In genomic region chr10:110208614-110209398, GRCh38 we compare ENCODE assay signal across 8 cellular contexts. TPM values are rescaled to one million over a fixed set of nuclear protein-coding genes. Genes with fewer than 3 reads are reported as not detected.
DNase-seq lines count a peak whose midpoint lies in the region; ATAC-seq, FAIRE-seq and TF ChIP-seq lines count a peak whose summit lies in the region.

No MANE protein-coding gene starts in this region.

- peaks cover 39% of the 10 kb centered on the region for H3K4me1 Mint-ChIP-seq in activated CD8-positive, alpha-beta T cell treated with anti-CD3 and anti-CD28 coated beads for 36 hours (ENCODE audit: low read depth)
- H3K4me1 Mint-ChIP-seq in naive B cell = peaks cover 46 to 68% (median 58%) of the 10 kb centered on the region in 3 donors

- no peaks in the 10 kb centered on the region for H3K9me3 Mint-ChIP-seq in activated CD8-positive, alpha-beta T cell treated with anti-CD3 and anti-CD28 coated beads for 36 hours
- H3K9me3 Mint-ChIP-seq in naive B cell = peaks cover 0 to 2% (median 0%) of the 10 kb centered on the region in 7 donors

- TF ChIP-seq CTCF in DND-41 (IDR thresholded peaks at IDR 0.05; ENCODE audit: borderline replicate concordance, extremely low read depth, low read length, poor library complexity, severe bottlenecking) (no peak), KMS-11 (conservative IDR thresholded peaks at IDR 0.05; ENCODE audit: low read depth, low read length) (no peak), esophagus muscularis mucosa (IDR thresholded peaks at IDR 0.05) (peak; percentile 23 to 33 (median 32)), uterus (IDR thresholded peaks at IDR 0.05) (peak in 1 of 4 experiments; percentile 23)
- no peak for TF ChIP-seq CTCF in activated CD8-positive, alpha-beta T cell treated with anti-CD3 and anti-CD28 coated beads for 36 hours (IDR thresholded peaks at IDR 0.05)

- WGBS in esophagus muscularis mucosa = under 1% methylated on average over 28 of the region's 44 CpGs

- no peaks in the 10 kb centered on the region for H3K9me3 ChIP-seq in DND-41 (ENCODE audit: insufficient read depth, low read length, severe bottlenecking)
- no peaks in the 10 kb centered on the region for H3K9me3 ChIP-seq in esophagus muscularis mucosa
- H3K9me3 ChIP-seq in uterus = no peaks in the 10 kb centered on the region

- ATAC-seq in DND-41 (ENCODE audit: insufficient read depth, low read depth) = no peak; the same call in 2 of the 3 replicates
- ATAC-seq in activated CD8-positive, alpha-beta T cell treated with anti-CD3 and anti-CD28 coated beads for 36 hours = peak; percentile 1
- peak; percentile 12 to 14 for ATAC-seq in naive B cell (ENCODE audit: low read depth in 2 of 2)
- ATAC-seq in GM18498 (IDR thresholded peaks at IDR 0.05; ENCODE audit: unreplicated experiment) = no peak

- H3K27ac Mint-ChIP-seq in activated CD8-positive, alpha-beta T cell treated with anti-CD3 and anti-CD28 coated beads for 36 hours = peak overlapping the region; percentile 86
- H3K27ac Mint-ChIP-seq in naive B cell = peak overlapping the region in 5 of 6 donors; percentile 76 to 98 (median 93)

- TF ChIP-seq POLR2A in esophagus muscularis mucosa (IDR thresholded peaks at IDR 0.05; ENCODE audit: low read depth) (no peak), uterus (IDR thresholded peaks at IDR 0.05) (no peak)

- H3K27me3 Mint-ChIP-seq in activated CD8-positive, alpha-beta T cell treated with anti-CD3 and anti-CD28 coated beads for 36 hours = peaks cover 21% of the 10 kb centered on the region
- H3K27me3 Mint-ChIP-seq in naive B cell = peaks cover 1 to 18% (median 9%) of the 10 kb centered on the region in 3 donors

- CTCF ChIA-PET in activated CD8-positive, alpha-beta T cell treated with anti-CD3 and anti-CD28 coated beads for 36 hours (lab: Charles Lee) = interaction anchor here (0.9 to 10.5 kb wide), 13 partner anchors 12 to 96 kb away, joined by 3 to 171 read pairs (median 5); partner anchors contain the start of gene SMNDC1

- no peak for DNase-seq in DND-41
- no peak for DNase-seq in activated CD8-positive, alpha-beta T cell treated with anti-CD3 and anti-CD28 coated beads for 36 hours
- peak; percentile 92 for DNase-seq in esophagus muscularis mucosa (ENCODE audit: extremely low spot score)
- peak; percentile 35 for DNase-seq in naive B cell
- DNase-seq in uterus = peak in 1 of 2 donors; percentile 48
- DNase-seq in RCC 7860 (ENCODE audit: low spot score) = no peak

- H3K36me3 ChIP-seq in DND-41 (ENCODE audit: insufficient read depth, low read length) (no peaks in the 10 kb centered on the region), KMS-11 (ENCODE audit: insufficient read depth) (no peaks in the 10 kb centered on the region), esophagus muscularis mucosa (no peaks in the 10 kb centered on the region), uterus (no peaks in the 10 kb centered on the region)

- H3K36me3 Mint-ChIP-seq in activated CD8-positive, alpha-beta T cell treated with anti-CD3 and anti-CD28 coated beads for 36 hours (ENCODE audit: low read depth) = peaks cover 8% of the 10 kb centered on the region
- no peaks in the 10 kb centered on the region for H3K36me3 Mint-ChIP-seq in naive B cell

- H3K4me3 ChIP-seq in DND-41 (ENCODE audit: low read depth in 1 of 2, low read length in 2 of 2) (peak overlapping the region; percentile 11 to 76; a peak in 3 of 4 replicates), KMS-11 (IDR thresholded peaks at IDR 0.05; ENCODE audit: insufficient read depth, low read depth, low read length) (no peak overlapping the region), esophagus muscularis mucosa (peak overlapping the region; percentile 80 to 91 (median 86)), uterus (peak overlapping the region; percentile 61 to 78)

- H3K27ac ChIP-seq in DND-41 (ENCODE audit: low read length) (no peak overlapping the region; the same call in 1 of the 2 replicates), KMS-11 (peak overlapping the region; percentile 99), esophagus muscularis mucosa (replicated peaks in 1 of 4) (peak overlapping the region; percentile 94 to 100 (median 98)), uterus (peak overlapping the region; percentile 95 to 98)

- peak overlapping the region; percentile 72 for H2AFZ ChIP-seq in DND-41 (ENCODE audit: low read depth, low read length)
- H2AFZ ChIP-seq in KMS-11 (ENCODE audit: low read depth) = peak overlapping the region; percentile 31; the same call in 1 of the 2 replicates

- POLR2A ChIA-PET in activated CD8-positive, alpha-beta T cell treated with anti-CD3 and anti-CD28 coated beads for 36 hours (lab: Charles Lee) = interaction anchor here (0.7 to 2.8 kb wide), 13 partner anchors 9 to 302 kb away, joined by 3 to 20 read pairs (median 4); partner anchors contain the start of genes ADD3 and SMNDC1

- H3K4me1 ChIP-seq in DND-41 (ENCODE audit: insufficient read depth, low read length) (peaks cover 43% of the 10 kb centered on the region), KMS-11 (ENCODE audit: low read depth, poor library complexity, severe bottlenecking) (peaks cover 34% of the 10 kb centered on the region), esophagus muscularis mucosa (peaks cover 24 to 35% (median 32%) of the 10 kb centered on the region in 4 donors), uterus (no peaks in the 10 kb centered on the region)

- H3K9ac ChIP-seq in DND-41 (ENCODE audit: low read depth, low read length) (peak overlapping the region; percentile 46; the same call in 1 of the 2 replicates), KMS-11 (peak overlapping the region; percentile 100)

- H3K79me2 ChIP-seq in DND-41 (ENCODE audit: insufficient read depth, low read length) (no peaks in the 10 kb centered on the region), KMS-11 (ENCODE audit: insufficient read depth, low read depth) (peaks cover 49% of the 10 kb centered on the region)

- H4K20me1 ChIP-seq in DND-41 (ENCODE audit: insufficient read depth, low read length) (no peaks in the 10 kb centered on the region; the same call in 1 of the 2 replicates), KMS-11 (ENCODE audit: insufficient read depth) (no peaks in the 10 kb centered on the region)

- H3K27me3 ChIP-seq in DND-41 (ENCODE audit: insufficient read depth, low read length, poor library complexity) = peaks cover 86% of the 10 kb centered on the region
- no peaks in the 10 kb centered on the region for H3K27me3 ChIP-seq in KMS-11 (ENCODE audit: insufficient read depth, low read depth)
- H3K27me3 ChIP-seq in esophagus muscularis mucosa = no peaks in the 10 kb centered on the region
- no peaks in the 10 kb centered on the region for H3K27me3 ChIP-seq in uterus

- no peak for FAIRE-seq in RCC 7860 (lab: Jason Lieb, UNC)

- no peak for TF ChIP-seq EP300 in esophagus muscularis mucosa (IDR thresholded peaks at IDR 0.05)

- peak overlapping the region; percentile 97 for H3K4me3 Mint-ChIP-seq in activated CD8-positive, alpha-beta T cell treated with anti-CD3 and anti-CD28 coated beads for 36 hours
- peak overlapping the region; percentile 89 to 100 (median 98) for H3K4me3 Mint-ChIP-seq in naive B cell

- peak overlapping the region; percentile 93 for H3K4me2 ChIP-seq in DND-41 (ENCODE audit: insufficient read depth, low read length)
- peak overlapping the region; percentile 66 for H3K4me2 ChIP-seq in KMS-11

- intact Hi-C loops in activated CD8-positive, alpha-beta T cell treated with anti-CD3 and anti-CD28 coated beads for 36 hours (cut with micrococcal nuclease) = loop anchor here (5.0 kb wide), 3 partner anchors 43 to 72 kb away; no protein-coding TSS in a partner anchor
- intact Hi-C loops in esophagus muscularis mucosa (cut with DNase I) = loop anchor here (2.0 to 10.0 kb wide), 3 partner anchors 70 to 356 kb away; partner anchors contain the start of gene SMC3
- intact Hi-C loops in uterus (cut with DNase I; ENCODE audit: low total_unique reads) = loop anchor here (5.0 kb wide), 1 partner anchor 72 kb away; no protein-coding TSS in a partner anchor

RNA-seq across cellular contexts. Expression of gene MXI1, which starts 1.4 kb away (rescaled TPM):
- total RNA-seq in activated CD8-positive, alpha-beta T cell treated with anti-CD3 and anti-CD28 coated beads for 36 hours = 10 to 100 TPM; 47.9 to 48.2 TPM
- total RNA-seq in esophagus muscularis mucosa = 100 to 1,000 TPM; 198 to 292 (median 226) TPM
- 10 to 100 TPM; 30.6 to 56.1 (median 44.9) TPM for polyA plus RNA-seq in naive B cell (ENCODE audit: low read depth in 6 of 6)
- 10 to 100 TPM; 27.4 to 52.9 (median 51.6) TPM for total RNA-seq in uterus

Comparison
In these comparisons a context has a peak if more than half of its experiments do, and no peak if none do; other contexts are left out.
1. ATAC-seq: peak in activated CD8-positive, alpha-beta T cell treated with anti-CD3 and anti-CD28 coated beads for 36 hours (single experiment) and naive B cell (2 of 2); none in DND-41 (single experiment) and GM18498 (single experiment).
2. DNase-seq: peak in esophagus muscularis mucosa (single experiment) and naive B cell (single experiment); none in DND-41 (single experiment), activated CD8-positive, alpha-beta T cell treated with anti-CD3 and anti-CD28 coated beads for 36 hours (single experiment) and RCC 7860 (single experiment).
3. CTCF ChIP-seq: peak in esophagus muscularis mucosa (3 of 3); none in DND-41 (single experiment), KMS-11 (single experiment) and activated CD8-positive, alpha-beta T cell treated with anti-CD3 and anti-CD28 coated beads for 36 hours (single experiment).